In the genomic region with DNA sequence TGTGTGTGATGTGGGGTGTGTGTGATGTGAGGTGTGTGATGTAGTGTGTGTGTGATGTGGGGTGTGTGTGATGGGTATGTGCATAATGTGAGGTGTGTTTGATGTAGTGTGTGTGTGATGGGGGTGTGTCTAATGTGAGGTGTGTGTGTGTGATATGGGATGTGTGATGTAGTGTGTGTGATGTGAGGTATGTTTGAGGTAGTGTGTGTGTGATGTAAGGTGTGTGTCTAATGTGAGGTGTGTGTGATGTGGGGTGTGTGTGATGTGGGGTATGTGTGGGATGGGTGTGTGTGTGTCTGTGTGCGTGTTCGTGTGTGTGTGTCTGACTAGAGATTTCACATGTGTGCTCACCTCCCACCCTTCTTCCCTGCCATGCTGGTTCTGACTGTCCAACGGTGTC, we compare ENCODE assay signal across 21 cellular contexts. TPM values are rescaled to one million over a fixed set of nuclear protein-coding genes. Genes with fewer than 3 reads are reported as not detected.
DNase-seq lines count a peak whose midpoint lies in the region; ATAC-seq, FAIRE-seq and TF ChIP-seq lines count a peak whose summit lies in the region.
"Had no signal": no experiment of that assay in that cellular context is flagged by ENCODE, and none has a peak within 500 bp of the region (broad histone marks: within the 10 kb centered on the region; RNA-seq: fewer than 3 reads in every experiment).

No MANE protein-coding gene starts in this region.

- H3K4me2 ChIP-seq in BLaER1 = 0 out of 2 replicates have a peak overlapping the region, but pooled peaks have one; percentile 81
- no peak overlapping the region for H3K4me2 ChIP-seq in GM12878 (ENCODE audit: control insufficient read depth, insufficient read depth)
- no peak overlapping the region for H3K4me2 ChIP-seq in trophoblast cell (ENCODE audit: low read length)
- H3K4me2 ChIP-seq in GM23338 = no peak overlapping the region
- H3K4me2 ChIP-seq: A549 had no signal

- no peak overlapping the region for H3K4me3 ChIP-seq in BLaER1
- H3K4me3 ChIP-seq in HEK293 (ENCODE audit: low read depth, low read length) = no peak overlapping the region
- H3K4me3 ChIP-seq in GM12878 = no peak overlapping the region
- H3K4me3 ChIP-seq in trophoblast cell (ENCODE audit: low read depth, low read length) = peak overlapping the region; percentile 26
- no peak overlapping the region for H3K4me3 ChIP-seq in GM23338
- H3K4me3 ChIP-seq: A549 had no signal

- DNase-seq in GM12878 (ENCODE audit: low read depth, low spot score) (no peak), trophoblast cell (no peak), kidney tubule cell (ENCODE audit: low spot score) (no peak), DMS79 treated with DMSO at 0.1 percent for 48 hours (lab: John Stamatoyannopoulos, UW) (no peak), GM23338 (ENCODE audit: low spot score) (no peak)
- DNase-seq: 8988T; ACHN; AML-193; BE2C; C1 segment of cervical spinal cord; Calu3; CD4-positive, alpha-beta memory T cell; COR-L47; DND-41; H9 had no signal

- no peak overlapping the region for H4K8ac ChIP-seq in trophoblast cell (ENCODE audit: low read depth, low read length)

- no peak overlapping the region for H4K12ac ChIP-seq in trophoblast cell (ENCODE audit: low read depth, low read length)

- H3K9me3 Mint-ChIP-seq in GM23338 = no peaks in the 10 kb centered on the region

- SMC1A ChIA-PET in GM12878 (lab: Charles Lee; ENCODE audit: uncharacterized antibody, unreplicated experiment) = no interaction called here

- ATAC-seq in GM12878 = no peak
- no peak for ATAC-seq in GM23338
- ATAC-seq: A549, HCT116 had no signal

- RAD21 ChIA-PET in GM12878 (lab: Charles Lee; ENCODE audit: unreplicated experiment) = no interaction called here

- no peak overlapping the region for H3K27ac Mint-ChIP-seq in GM23338
- H3K27ac Mint-ChIP-seq: CD4-positive, alpha-beta memory T cell; H9 had no signal

- no TSS peak for BruUV-seq in GM12878 (replicated peaks; lab: Mats Ljungman, UMichigan)

- H3K4ac ChIP-seq in trophoblast cell (ENCODE audit: low read depth, low read length) = no peak overlapping the region

- no peak overlapping the region for H2AK5ac ChIP-seq in trophoblast cell (ENCODE audit: low read length)

- no peak for TF ChIP-seq EP300 in GM12878 (IDR thresholded peaks at IDR 0.05; ENCODE audit: borderline replicate concordance in 1 of 2, control insufficient read depth in 1 of 2, low read depth in 2 of 2, low read length in 2 of 2)

- no peak for FAIRE-seq in GM12878 (lab: Jason Lieb, UNC)
- FAIRE-seq: A549, G401.6, GM19239 had no signal

- H2BK120ac ChIP-seq in trophoblast cell (ENCODE audit: insufficient read depth, low read length, poor library complexity) = no peak overlapping the region

- CTCF ChIA-PET in HEK293 (lab: Yijun Ruan, JAX) = no interaction called here
- CTCF ChIA-PET in GM12878 (lab: Yijun Ruan, JAX) = no interaction called here

- H3K27me3 ChIP-seq in BLaER1 = no peaks in the 10 kb centered on the region
- peaks cover 0 to 2% of the 10 kb centered on the region in 2 experiments; a peak in 1 of 4 replicates for H3K27me3 ChIP-seq in GM12878 (replicated peaks in 1 of 2; ENCODE audit: control insufficient read depth in 2 of 2, insufficient read depth in 2 of 2, low read length in 1 of 2)
- no peaks in the 10 kb centered on the region for H3K27me3 ChIP-seq in trophoblast cell (ENCODE audit: insufficient read depth, low read length)
- no peaks in the 10 kb centered on the region for H3K27me3 ChIP-seq in GM23338 (ENCODE audit: insufficient read depth)
- H3K27me3 ChIP-seq: BE2C had no signal

- POLR2A ChIA-PET in HEK293 (lab: Yijun Ruan, JAX) (no interaction called here), GM12878 (lab: Charles Lee) (no interaction called here)

- H3F3A ChIP-seq in GM23338 (replicated peaks; ENCODE audit: low read depth) = 0 out of 2 replicates have a peak, but pooled peaks cover 5% of the 10 kb centered on the region

- H2BK12ac ChIP-seq in trophoblast cell (ENCODE audit: low read length) = no peak overlapping the region

- H3K4me3 Mint-ChIP-seq in GM23338 = no peak overlapping the region
- H3K4me3 Mint-ChIP-seq: CD4-positive, alpha-beta memory T cell; H9 had no signal

- H3K36me3 Mint-ChIP-seq in GM23338 (ENCODE audit: low read depth) = no peaks in the 10 kb centered on the region; the same call in 2 of the 3 replicates
- H3K36me3 Mint-ChIP-seq: CD4-positive, alpha-beta memory T cell had no signal

- no peaks in the 10 kb centered on the region for H3K9me3 ChIP-seq in BLaER1
- no peaks in the 10 kb centered on the region for H3K9me3 ChIP-seq in HEK293 (ENCODE audit: control insufficient read depth, insufficient read depth, low read depth, low read length)
- H3K9me3 ChIP-seq in GM12878 (replicated peaks; ENCODE audit: control insufficient read depth, insufficient read depth, low read length) = no peaks in the 10 kb centered on the region; the same call in 2 of the 3 replicates
- peaks cover 18% of the 10 kb centered on the region for H3K9me3 ChIP-seq in trophoblast cell (ENCODE audit: insufficient read depth, low read depth, low read length)
- H3K9me3 ChIP-seq: A549 had no signal

- H3K9ac ChIP-seq in BLaER1 (no peak overlapping the region), GM12878 (ENCODE audit: control insufficient read depth, insufficient read depth, low read length) (no peak overlapping the region), trophoblast cell (ENCODE audit: low read length) (no peak overlapping the region)

- no peaks in the 10 kb centered on the region for H3K79me1 ChIP-seq in trophoblast cell (ENCODE audit: low read length)

- TF ChIP-seq RAD21 in GM12878 (IDR thresholded peaks at IDR 0.05; ENCODE audit: insufficient read depth, low read depth, low read length) = no peak

- no peak overlapping the region for H3K23ac ChIP-seq in trophoblast cell (ENCODE audit: low read length)

- 69% methylated on average over 3 of the region's 3 CpGs for WGBS in GM12878 (ENCODE audit: insufficient coverage, insufficient replicate concordance, low lambda C conversion rate, missing lambda C conversion rate)
- WGBS in trophoblast cell (ENCODE audit: extremely low coverage, insufficient coverage, insufficient read length) = 100% methylated on average over 2 of the region's 3 CpGs

- TF ChIP-seq CTCF in HEK293 (tag by site-specific recombination; IDR thresholded peaks at IDR 0.05) (no peak), GM12878 (IDR thresholded peaks at IDR 0.05 in 2 of 3, conservative IDR thresholded peaks at IDR 0.05 in 1 of 3; ENCODE audit: control insufficient read depth in 2 of 3, extremely low read depth in 1 of 3, insufficient read depth in 1 of 3, low read depth in 3 of 3, low read length in 3 of 3) (no peak), GM23338 (conservative IDR thresholded peaks at IDR 0.05; ENCODE audit: low read depth in 2 of 2) (no peak)

- no peaks in the 10 kb centered on the region for H3K79me2 ChIP-seq in GM12878 (ENCODE audit: control insufficient read depth, insufficient read depth, low read length)
- no peaks in the 10 kb centered on the region for H3K79me2 ChIP-seq in trophoblast cell (ENCODE audit: control insufficient read depth, insufficient read depth, low read length, poor library complexity)
- H3K79me2 ChIP-seq in GM23338 (replicated peaks; ENCODE audit: insufficient read depth) = no peaks in the 10 kb centered on the region

- no peak overlapping the region for H2AFZ ChIP-seq in GM12878 (ENCODE audit: control insufficient read depth, low read depth, low read length)
- H2AFZ ChIP-seq in trophoblast cell (ENCODE audit: insufficient read depth, low read length, poor library complexity) = no peak overlapping the region
- H2AFZ ChIP-seq in GM23338 = no peak overlapping the region

- in situ Hi-C loops in GM12878 (cut with MboI) = no loop called here

- H2BK5ac ChIP-seq in trophoblast cell (ENCODE audit: low read depth, low read length, poor library complexity) = no peak overlapping the region

- H3K4me1 Mint-ChIP-seq in GM23338 = no peaks in the 10 kb centered on the region; the same call in 2 of the 3 replicates

- H4K91ac ChIP-seq in trophoblast cell (ENCODE audit: low read depth, low read length) = no peak overlapping the region

- H3K27me3 Mint-ChIP-seq in GM23338 (ENCODE audit: insufficient read depth, low read depth, poor library complexity) = peaks cover 3% of the 10 kb centered on the region

- H3K18ac ChIP-seq in trophoblast cell (ENCODE audit: low read length) = no peak overlapping the region

- H3K36me3 ChIP-seq in BLaER1 = no peaks in the 10 kb centered on the region
- no peaks in the 10 kb centered on the region; a peak in 1 of 3 replicates for H3K36me3 ChIP-seq in HEK293 (ENCODE audit: control insufficient read depth in 2 of 2, insufficient read depth in 1 of 2, low read length in 2 of 2)
- H3K36me3 ChIP-seq in GM12878 (ENCODE audit: control insufficient read depth in 2 of 2, insufficient read depth in 2 of 2, low read length in 1 of 2) = no peaks in the 10 kb centered on the region
- H3K36me3 ChIP-seq in trophoblast cell (ENCODE audit: control insufficient read depth in 1 of 2, insufficient read depth in 2 of 2, low read length in 2 of 2) = no peaks in the 10 kb centered on the region
- H3K36me3 ChIP-seq in GM23338 (ENCODE audit: insufficient read depth) = no peaks in the 10 kb centered on the region
- H3K36me3 ChIP-seq: BE2C had no signal

- no peaks in the 10 kb centered on the region for H3K9me2 ChIP-seq in GM23338 (ENCODE audit: insufficient read depth)

- intact Hi-C loops in GM12878 (cut with micrococcal nuclease; ENCODE audit: unreplicated experiment) = no loop called here

- TF ChIP-seq POLR2A in GM12878 (IDR thresholded peaks at IDR 0.05; ENCODE audit: low read depth, low read length) = no peak

- no peak overlapping the region for H3K27ac ChIP-seq in BLaER1
- H3K27ac ChIP-seq in HEK293 (ENCODE audit: extremely low read depth, low read depth, low read length) = no peak overlapping the region
- no peak overlapping the region for H3K27ac ChIP-seq in GM12878 (ENCODE audit: control insufficient read depth, insufficient read depth)
- no peak overlapping the region for H3K27ac ChIP-seq in trophoblast cell (ENCODE audit: low read depth, low read length)
- no peak overlapping the region for H3K27ac ChIP-seq in GM23338 (ENCODE audit: low read depth)
- H3K27ac ChIP-seq: A549 had no signal

- H4K20me1 ChIP-seq in BLaER1 = no peaks in the 10 kb centered on the region
- no peaks in the 10 kb centered on the region for H4K20me1 ChIP-seq in GM12878 (ENCODE audit: control insufficient read depth, insufficient read depth)
- H4K20me1 ChIP-seq in GM23338 (replicated peaks; ENCODE audit: insufficient read depth) = no peaks in the 10 kb centered on the region

- H3K14ac ChIP-seq in trophoblast cell (ENCODE audit: low read length) = no peak overlapping the region

- H3K4me1 ChIP-seq in BLaER1 (peaks cover 40% of the 10 kb centered on the region), HEK293 (ENCODE audit: control insufficient read depth, insufficient read depth, low read length) (no peaks in the 10 kb centered on the region), GM12878 (ENCODE audit: control insufficient read depth, insufficient read depth, low read length) (no peaks in the 10 kb centered on the region), trophoblast cell (ENCODE audit: control insufficient read depth in 1 of 2, insufficient read depth in 2 of 2, low read length in 2 of 2) (peaks cover under 1 to 8% of the 10 kb centered on the region in 2 experiments), GM23338 (ENCODE audit: insufficient read depth) (no peaks in the 10 kb centered on the region)
- H3K4me1 ChIP-seq: BE2C had no signal

RNA-seq across cellular contexts. Expression of gene TWIST2, which starts 56.3 kb away (rescaled TPM):
- total RNA-seq in GM12878 (2013; cell fraction: nucleolus; rRNA removed) = not detected in 2 replicates
- total RNA-seq in GM12878 (2014; rRNA removed) (not detected in 2 replicates), GM12878 (2014; rRNA removed; fragmentation: Illumina TruSeq; extraction: Trizol) (not detected in 2 replicates), GM12878 (2021) (not detected in 2 replicates)
- polyA plus RNA-seq in GM12878 (2011; ENCODE audit: low read depth) = not detected
- polyA plus RNA-seq in GM12878 (2011; rRNA removed) (not detected in 2 replicates), GM12878 (2014; fragmentation: Illumina TruSeq; extraction: Trizol) (not detected in 2 replicates), GM12878 (2014; fragmentation: Nextera tagmentation; extraction: Ambion mirVana) (not detected), GM12878 (2014; rRNA removed) (not detected in 2 replicates), GM12878 (2016; fragmentation: Nextera tagmentation; extraction: Ambion mirVana) (not detected), GM23338 (2016; fragmentation: Nextera tagmentation; extraction: Ambion mirVana) (6.0 and 7.0 TPM in 2 replicates)
- not detected in 2 replicates for polyA plus RNA-seq in GM12878 (2011; cell fraction: cytosol; rRNA removed)
- polyA plus RNA-seq in GM12878 (2011; cell fraction: nucleus; rRNA removed) = not detected in 2 replicates
- polyA plus RNA-seq in GM12878 (2012) = not detected in 2 replicates
- not detected in 2 replicates for polyA minus RNA-seq in GM12878 (2011; rRNA and poly(A)+ RNA removed)
- polyA minus RNA-seq in GM12878 (2011; cell fraction: cytosol; rRNA and poly(A)+ RNA removed) = not detected in 2 replicates
- polyA minus RNA-seq in GM12878 (2011; cell fraction: nucleus; rRNA and poly(A)+ RNA removed) = not detected in 2 replicates
- 26.0 and 27.7 TPM in 2 replicates for polyA plus RNA-seq in trophoblast cell (2013)
- total RNA-seq in GM23338 (2014; rRNA removed; shearing (Covaris generic)) = 12.5 and 13.6 TPM in 2 replicates
- total RNA-seq: Calu3; CD4-positive, alpha-beta memory T cell had no signal
- polyA plus RNA-seq: CD4-positive, alpha-beta memory T cell had no signal

Comparison
In these comparisons a context has a peak if more than half of its experiments do, and no peak if none do; other contexts are left out.
1. RNA of gene TWIST2, which starts 56.3 kb away (total RNA-seq): 12.5 to 13.6 TPM in GM23338; not detected in GM12878; every median in the first group is over 10 times any median in the second.